In the genomic region with DNA sequence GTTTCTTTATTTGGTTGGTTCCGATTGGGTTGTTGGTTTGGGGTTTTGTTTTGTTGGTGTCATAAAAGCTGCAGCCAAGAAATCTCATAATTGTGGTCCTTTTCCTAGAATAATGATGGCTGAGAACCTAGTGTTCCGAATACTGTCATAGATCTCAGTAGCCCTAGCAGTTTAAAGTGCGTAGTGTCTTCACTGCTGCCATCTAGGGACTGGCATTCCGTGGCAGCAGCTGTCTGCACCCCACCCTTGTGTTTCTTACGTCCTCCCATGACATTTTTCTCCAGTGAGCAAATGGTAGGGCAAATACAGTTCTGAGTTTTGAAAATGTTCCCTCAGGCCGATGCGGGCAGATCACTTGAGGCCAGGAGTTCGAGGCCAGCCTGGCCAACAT, we compare ENCODE assay signal across 8 cellular contexts. TPM values are rescaled to one million over a fixed set of nuclear protein-coding genes. Genes with fewer than 3 reads are reported as not detected.
DNase-seq lines count a peak whose midpoint lies in the region; ATAC-seq and TF ChIP-seq lines count a peak whose summit lies in the region.
"Not testable (repeated sequence)": the region's sequence is repeated elsewhere in the genome, so short reads cannot be mapped to it uniquely, and the experiment has no call there.

No MANE protein-coding gene starts in this region.

- peaks cover 24% of the 10 kb centered on the region for H3K4me1 ChIP-seq in BLaER1
- not testable (repeated sequence) for H3K4me1 ChIP-seq in NT2/D1 (ENCODE audit: insufficient read depth, insufficient read length)
- H3K4me1 ChIP-seq in left lung: peaks cover 4 to 32% of the 10 kb centered on the region in 2 donors

- H3K27me3 ChIP-seq in BLaER1; HL-60 (ENCODE audit: insufficient read depth, poor library complexity, severe bottlenecking); NT2/D1 (ENCODE audit: insufficient read depth, insufficient read length); left lung: not testable (repeated sequence)

- peak; percentile 16 to 61 for DNase-seq in HL-60 (ENCODE audit: low read depth in 1 of 2, low spot score in 1 of 2)
- not testable (repeated sequence) for DNase-seq in NT2/D1 (ENCODE audit: low read depth, low spot score)
- DNase-seq in activated CD8-positive, alpha-beta memory T cell treated with anti-CD3 and anti-CD28 coated beads for 4 hours (ENCODE audit: low read depth in 2 of 2): peak; percentile 6 to 23
- peak; percentile 45 for DNase-seq in ecto neural progenitor cell (ENCODE audit: low spot score)
- DNase-seq in left lung: peak in 1 of 2 donors; percentile 53
- DNase-seq in stimulated activated CD4-positive, alpha-beta T cell treated with anti-CD3 and anti-CD28 coated beads, Interleukin-12 subunit alpha, Interleukin-12 subunit beta, amount 100 ng/mL, for 48 hours (ENCODE audit: low read depth in 2 of 3, low spot score in 1 of 3): peak in 2 of 3 donors; percentile 3 to 18

- ATAC-seq in GM19351 (IDR thresholded peaks at IDR 0.05; ENCODE audit: unreplicated experiment) (peak; percentile 21), left lung (peak; percentile 70)

- H3K4me3 ChIP-seq in BLaER1 (peak overlapping the region; percentile 81), HL-60 (replicated peaks; ENCODE audit: insufficient read depth, low read length) (peak overlapping the region; percentile 66), NT2/D1 (ENCODE audit: insufficient read length, low read depth) (peak overlapping the region; percentile 74), left lung (peak overlapping the region; percentile 66 to 76)

- not testable (repeated sequence) for TF ChIP-seq CTCF in HL-60 (IDR thresholded peaks at IDR 0.05; ENCODE audit: insufficient read depth, low read length); left lung (IDR thresholded peaks at IDR 0.05)

- peak overlapping the region; percentile 70 for H3K27ac ChIP-seq in BLaER1
- H3K27ac ChIP-seq in HL-60 (replicated peaks): peak overlapping the region; percentile 80
- H3K27ac ChIP-seq in left lung: peak overlapping the region; percentile 93 to 97

- H3K4me2 ChIP-seq in BLaER1: peak overlapping the region; percentile 84

- H3K36me3 ChIP-seq in BLaER1 (peaks cover 37% of the 10 kb centered on the region), NT2/D1 (ENCODE audit: insufficient read depth, insufficient read length, low read length) (peaks cover 22% of the 10 kb centered on the region), left lung (peaks cover 0 to 37% of the 10 kb centered on the region in 2 donors)

- not testable (repeated sequence) for H3K9me3 ChIP-seq in BLaER1; NT2/D1 (ENCODE audit: insufficient read depth, low read length); left lung

- H3K9ac ChIP-seq in BLaER1: peak overlapping the region; percentile 80
- H3K9ac ChIP-seq in NT2/D1 (ENCODE audit: insufficient read length, low read depth): peak overlapping the region; percentile 74

- H4K20me1 ChIP-seq in BLaER1: peaks cover 36% of the 10 kb centered on the region

- intact Hi-C loops in left lung (cut with DNase I): not testable (repeated sequence)

RNA-seq across cellular contexts. Expression of a gene that starts 2.0 kb away (rescaled TPM):
- total RNA-seq in left lung: 1 to 10 TPM; 2.4 to 9.7 TPM
